In the genomic region with DNA sequence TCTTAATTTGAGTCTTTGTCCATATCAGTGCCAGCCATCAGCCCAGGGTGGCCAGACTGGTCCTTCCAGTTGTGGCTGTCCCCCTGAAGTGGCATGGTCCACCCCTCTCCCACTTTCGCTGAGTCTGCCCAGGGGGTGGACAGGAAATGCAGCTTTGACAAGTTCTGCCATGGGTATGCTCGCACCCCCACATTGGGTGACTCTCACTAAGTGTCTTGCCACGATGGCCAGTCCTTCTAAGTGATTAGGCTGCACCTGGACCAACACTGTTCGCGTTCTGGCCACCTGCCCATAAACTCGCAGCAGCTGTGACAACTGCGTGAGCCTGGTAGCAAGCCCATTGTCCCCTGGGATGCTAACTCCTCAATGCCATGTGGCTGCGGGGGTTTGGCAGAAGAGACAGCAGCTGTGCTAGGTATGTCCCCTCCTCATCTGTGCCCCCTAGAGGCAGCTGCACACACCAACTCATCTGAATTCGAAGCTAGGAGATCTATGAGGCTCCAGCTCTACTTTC, we compare ENCODE assay signal across 8 cellular contexts. TPM values are rescaled to one million over a fixed set of nuclear protein-coding genes. Genes with fewer than 3 reads are reported as not detected.
DNase-seq lines count a peak whose midpoint lies in the region; ATAC-seq, FAIRE-seq and TF ChIP-seq lines count a peak whose summit lies in the region.

No MANE protein-coding gene starts in this region.

- intact Hi-C loops in kidney (cut with DNase I), result no loop called here

- FAIRE-seq in kidney (lab: Jason Lieb, UNC), result no peak

- H3K36me3 ChIP-seq in kidney (ENCODE audit: control insufficient read depth in 1 of 2, insufficient read depth in 2 of 2, low read length in 2 of 2), result no peaks in the 10 kb centered on the region

- DNase-seq in DMS153 (lab: John Stamatoyannopoulos, UW) (peak; percentile 90), SHP77 treated with DMSO at 0.1 percent for 48 hours (lab: John Stamatoyannopoulos, UW) (peak; percentile 99), kidney (peak; percentile 70), SKM-1 treated with dmso at 0.1 percent for 144 hours (lab: John Stamatoyannopoulos, UW; ENCODE audit: unreplicated experiment) (no peak), medulla oblongata (ENCODE audit: extremely low spot score) (no peak), T-helper 1 cell (no peak)

- H3K4me3 ChIP-seq in kidney (ENCODE audit: low read length in 2 of 2), result no peak overlapping the region

- peak; percentile 16; the same call in 1 of the 2 replicates for TF ChIP-seq CTCF in LNCAP (IDR thresholded peaks at IDR 0.05)
- TF ChIP-seq CTCF in kidney (IDR thresholded peaks at IDR 0.05; ENCODE audit: borderline replicate concordance, extremely low read depth, insufficient read depth), result peak; percentile 30

- ATAC-seq in GM21390 (IDR thresholded peaks at IDR 0.05; ENCODE audit: unreplicated experiment), result peak; percentile 76

- H3K27ac ChIP-seq in kidney (ENCODE audit: low read depth in 2 of 2, low read length in 2 of 2), result no peak overlapping the region

- H3K4me1 ChIP-seq in kidney (ENCODE audit: control insufficient read depth in 1 of 2, insufficient read depth in 1 of 2, low read depth in 1 of 2, low read length in 2 of 2), result peaks cover 0 to 3% of the 10 kb centered on the region in 2 donors

- H3K9ac ChIP-seq in kidney (ENCODE audit: low read length in 2 of 2), result no peak overlapping the region

- H3K9me3 ChIP-seq in kidney (ENCODE audit: control insufficient read depth in 1 of 2, low read length in 2 of 2), result no peaks in the 10 kb centered on the region

RNA-seq across cellular contexts. Expression of gene LNX1, which starts 10.0 kb away (rescaled TPM):
- total RNA-seq in kidney, result 25.6 TPM
- 10.2 TPM for polyA plus RNA-seq in kidney (ENCODE audit: insufficient read depth, low read depth, low replicate concordance)

Comparison
In these comparisons a context has a peak if more than half of its experiments do, and no peak if none do; other contexts are left out.
1. DNase-seq: peak in DMS153 (single experiment), SHP77 treated with DMSO at 0.1 percent for 48 hours (single experiment) and kidney (single experiment); none in SKM-1 treated with dmso at 0.1 percent for 144 hours (single experiment), medulla oblongata (single experiment) and T-helper 1 cell (0 of 5).